In the genomic region with DNA sequence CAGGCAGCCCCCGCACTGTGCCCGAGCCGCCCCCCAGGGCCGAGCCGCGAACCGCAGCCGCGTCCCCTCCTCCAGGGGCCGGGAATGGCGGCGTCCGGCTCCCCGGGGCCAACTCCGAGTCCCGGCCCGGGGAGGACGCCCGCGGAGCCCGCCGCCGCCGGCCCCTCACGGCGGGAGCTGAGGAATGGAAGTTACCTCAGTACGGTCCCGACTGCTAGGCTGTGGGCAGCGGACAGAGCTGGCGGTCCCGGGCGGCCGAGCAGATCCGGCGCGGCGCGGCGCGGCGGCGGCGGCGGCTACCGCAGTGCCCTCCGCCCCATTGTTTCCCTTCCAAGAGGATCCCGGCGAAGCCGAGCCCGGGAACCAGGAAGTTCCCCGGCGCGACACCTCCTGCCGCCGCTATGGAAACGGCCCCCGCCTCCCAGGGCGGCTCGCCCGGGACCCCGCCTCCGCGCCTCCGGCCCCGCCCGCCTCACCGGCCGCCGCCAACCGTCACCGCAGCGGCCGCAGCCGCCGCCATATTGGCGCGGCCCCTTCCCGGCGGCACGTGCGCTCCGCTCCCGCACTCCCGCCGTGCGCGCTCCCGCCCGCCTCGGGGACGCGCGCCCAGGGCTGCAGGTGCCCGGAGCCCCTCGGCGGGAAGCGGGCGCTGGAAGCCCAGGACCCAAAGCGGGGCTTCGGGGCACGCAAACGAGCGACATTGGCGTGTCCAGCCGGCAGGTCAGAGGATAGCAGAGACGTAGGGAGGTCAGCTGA, we compare ENCODE assay signal across 1 cellular context.
TF ChIP-seq lines count a peak whose summit lies in the region.

A gene (minus strand): TSS at position 403 of the 756 bp plus-strand sequence. CDS start 14,016 bp downstream, outside the sequence.

TF ChIP-seq in H1, 55 proteins besides CTCF, POLR2A, EP300 and RAD21 (continued from another document):
- TF ChIP-seq, protein P1, sequence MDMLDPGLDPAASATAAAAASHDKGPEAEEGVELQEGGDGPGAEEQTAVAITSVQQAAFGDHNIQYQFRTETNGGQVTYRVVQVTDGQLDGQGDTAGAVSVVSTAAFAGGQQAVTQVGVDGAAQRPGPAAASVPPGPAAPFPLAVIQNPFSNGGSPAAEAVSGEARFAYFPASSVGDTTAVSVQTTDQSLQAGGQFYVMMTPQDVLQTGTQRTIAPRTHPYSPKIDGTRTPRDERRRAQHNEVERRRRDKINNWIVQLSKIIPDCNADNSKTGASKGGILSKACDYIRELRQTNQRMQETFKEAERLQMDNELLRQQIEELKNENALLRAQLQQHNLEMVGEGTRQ (IDR thresholded peaks at IDR 0.05; ENCODE audit: low read length): peak; percentile 62
- TF ChIP-seq TAF1 (IDR thresholded peaks at IDR 0.05; ENCODE audit: low read depth, low read length) (peak; percentile 91), NRF1 (IDR thresholded peaks at IDR 0.05; ENCODE audit: low read depth, low read length) (no peak), EZH2 (IDR thresholded peaks at IDR 0.05; ENCODE audit: low read depth, low read length, severe bottlenecking) (no peak), SIRT6 (IDR thresholded peaks at IDR 0.05; ENCODE audit: low read length) (no peak), TCF12 (IDR thresholded peaks at IDR 0.05; ENCODE audit: low read depth, low read length) (no peak), RBBP5 (IDR thresholded peaks at IDR 0.05; ENCODE audit: borderline replicate concordance, low read depth, low read length) (peak; percentile 84), FOSL1 (IDR thresholded peaks at IDR 0.05; ENCODE audit: insufficient read depth, low read depth, low read length) (no peak), RXRA (IDR thresholded peaks at IDR 0.05; ENCODE audit: insufficient read depth, low read depth, low read length) (no peak), BRCA1 (IDR thresholded peaks at IDR 0.05; ENCODE audit: low read depth, low read length) (no peak), TEAD4 (IDR thresholded peaks at IDR 0.05; ENCODE audit: low read depth, low read length) (no peak; the same call in 1 of the 2 replicates), SP2 (IDR thresholded peaks at IDR 0.05; ENCODE audit: low read length) (no peak), MAFK (IDR thresholded peaks at IDR 0.05; ENCODE audit: low read depth, low read length) (no peak), YY1 (IDR thresholded peaks at IDR 0.05; ENCODE audit: low read depth, low read length) (peak; percentile 94), NANOG (IDR thresholded peaks at IDR 0.05; ENCODE audit: insufficient read depth, low read depth, low read length, poor library complexity, severe bottlenecking) (no peak), BACH1 (IDR thresholded peaks at IDR 0.05; ENCODE audit: low read length) (no peak), GABPA (IDR thresholded peaks at IDR 0.05; ENCODE audit: borderline replicate concordance, insufficient read depth, low read length) (no peak), SP1 (IDR thresholded peaks at IDR 0.05; ENCODE audit: low read depth, low read length) (no peak), TBP (IDR thresholded peaks at IDR 0.05; ENCODE audit: low read depth, low read length) (peak; percentile 62; the same call in 1 of the 2 replicates), GTF2F1 (IDR thresholded peaks at IDR 0.05; ENCODE audit: borderline replicate concordance, low read depth, low read length) (no peak), SUZ12 (IDR thresholded peaks at IDR 0.05; ENCODE audit: low read length) (no peak), CREB1 (IDR thresholded peaks at IDR 0.05) (no peak), POLR2AphosphoS5 (IDR thresholded peaks at IDR 0.05; ENCODE audit: low read depth, low read length) (0 out of 2 replicates have a peak, but pooled peaks have one; percentile 56), RFX5 (IDR thresholded peaks at IDR 0.05; ENCODE audit: borderline replicate concordance, low read depth, low read length) (no peak), CEBPB (IDR thresholded peaks at IDR 0.05; ENCODE audit: low read depth, low read length) (no peak), SP4 (IDR thresholded peaks at IDR 0.05; ENCODE audit: low read length) (no peak), PHF8 (conservative IDR thresholded peaks at IDR 0.05; ENCODE audit: low read depth, low read length) (peak; percentile 83), CHD2 (IDR thresholded peaks at IDR 0.05; ENCODE audit: low read length) (no peak), HDAC2 (IDR thresholded peaks at IDR 0.05; ENCODE audit: borderline replicate concordance in 1 of 2, low read depth in 2 of 2, low read length in 2 of 2) (0 out of 4 replicates have a peak, but pooled peaks of 1 of the 2 experiments have one; percentile 25), CBX8 (IDR thresholded peaks at IDR 0.05; ENCODE audit: borderline replicate concordance, low read depth, low read length) (no peak), KDM1A (IDR thresholded peaks at IDR 0.05; ENCODE audit: borderline replicate concordance, low read length) (no peak), EGR1 (IDR thresholded peaks at IDR 0.05; ENCODE audit: borderline replicate concordance, low read depth, low read length) (no peak), KDM4A (IDR thresholded peaks at IDR 0.05; ENCODE audit: low read depth, low read length, severe bottlenecking) (peak; percentile 53), BCL11A (IDR thresholded peaks at IDR 0.05; ENCODE audit: low read depth in 2 of 2, low read length in 2 of 2) (no peak), KDM5A (IDR thresholded peaks at IDR 0.05; ENCODE audit: low read length) (no peak), JUND (IDR thresholded peaks at IDR 0.05; ENCODE audit: low read length) (no peak), ASH2L (IDR thresholded peaks at IDR 0.05; ENCODE audit: low read length) (peak; percentile 83), CBX5 (IDR thresholded peaks at IDR 0.05; ENCODE audit: low read depth, low read length) (no peak)
- TF ChIP-seq, protein P2, sequence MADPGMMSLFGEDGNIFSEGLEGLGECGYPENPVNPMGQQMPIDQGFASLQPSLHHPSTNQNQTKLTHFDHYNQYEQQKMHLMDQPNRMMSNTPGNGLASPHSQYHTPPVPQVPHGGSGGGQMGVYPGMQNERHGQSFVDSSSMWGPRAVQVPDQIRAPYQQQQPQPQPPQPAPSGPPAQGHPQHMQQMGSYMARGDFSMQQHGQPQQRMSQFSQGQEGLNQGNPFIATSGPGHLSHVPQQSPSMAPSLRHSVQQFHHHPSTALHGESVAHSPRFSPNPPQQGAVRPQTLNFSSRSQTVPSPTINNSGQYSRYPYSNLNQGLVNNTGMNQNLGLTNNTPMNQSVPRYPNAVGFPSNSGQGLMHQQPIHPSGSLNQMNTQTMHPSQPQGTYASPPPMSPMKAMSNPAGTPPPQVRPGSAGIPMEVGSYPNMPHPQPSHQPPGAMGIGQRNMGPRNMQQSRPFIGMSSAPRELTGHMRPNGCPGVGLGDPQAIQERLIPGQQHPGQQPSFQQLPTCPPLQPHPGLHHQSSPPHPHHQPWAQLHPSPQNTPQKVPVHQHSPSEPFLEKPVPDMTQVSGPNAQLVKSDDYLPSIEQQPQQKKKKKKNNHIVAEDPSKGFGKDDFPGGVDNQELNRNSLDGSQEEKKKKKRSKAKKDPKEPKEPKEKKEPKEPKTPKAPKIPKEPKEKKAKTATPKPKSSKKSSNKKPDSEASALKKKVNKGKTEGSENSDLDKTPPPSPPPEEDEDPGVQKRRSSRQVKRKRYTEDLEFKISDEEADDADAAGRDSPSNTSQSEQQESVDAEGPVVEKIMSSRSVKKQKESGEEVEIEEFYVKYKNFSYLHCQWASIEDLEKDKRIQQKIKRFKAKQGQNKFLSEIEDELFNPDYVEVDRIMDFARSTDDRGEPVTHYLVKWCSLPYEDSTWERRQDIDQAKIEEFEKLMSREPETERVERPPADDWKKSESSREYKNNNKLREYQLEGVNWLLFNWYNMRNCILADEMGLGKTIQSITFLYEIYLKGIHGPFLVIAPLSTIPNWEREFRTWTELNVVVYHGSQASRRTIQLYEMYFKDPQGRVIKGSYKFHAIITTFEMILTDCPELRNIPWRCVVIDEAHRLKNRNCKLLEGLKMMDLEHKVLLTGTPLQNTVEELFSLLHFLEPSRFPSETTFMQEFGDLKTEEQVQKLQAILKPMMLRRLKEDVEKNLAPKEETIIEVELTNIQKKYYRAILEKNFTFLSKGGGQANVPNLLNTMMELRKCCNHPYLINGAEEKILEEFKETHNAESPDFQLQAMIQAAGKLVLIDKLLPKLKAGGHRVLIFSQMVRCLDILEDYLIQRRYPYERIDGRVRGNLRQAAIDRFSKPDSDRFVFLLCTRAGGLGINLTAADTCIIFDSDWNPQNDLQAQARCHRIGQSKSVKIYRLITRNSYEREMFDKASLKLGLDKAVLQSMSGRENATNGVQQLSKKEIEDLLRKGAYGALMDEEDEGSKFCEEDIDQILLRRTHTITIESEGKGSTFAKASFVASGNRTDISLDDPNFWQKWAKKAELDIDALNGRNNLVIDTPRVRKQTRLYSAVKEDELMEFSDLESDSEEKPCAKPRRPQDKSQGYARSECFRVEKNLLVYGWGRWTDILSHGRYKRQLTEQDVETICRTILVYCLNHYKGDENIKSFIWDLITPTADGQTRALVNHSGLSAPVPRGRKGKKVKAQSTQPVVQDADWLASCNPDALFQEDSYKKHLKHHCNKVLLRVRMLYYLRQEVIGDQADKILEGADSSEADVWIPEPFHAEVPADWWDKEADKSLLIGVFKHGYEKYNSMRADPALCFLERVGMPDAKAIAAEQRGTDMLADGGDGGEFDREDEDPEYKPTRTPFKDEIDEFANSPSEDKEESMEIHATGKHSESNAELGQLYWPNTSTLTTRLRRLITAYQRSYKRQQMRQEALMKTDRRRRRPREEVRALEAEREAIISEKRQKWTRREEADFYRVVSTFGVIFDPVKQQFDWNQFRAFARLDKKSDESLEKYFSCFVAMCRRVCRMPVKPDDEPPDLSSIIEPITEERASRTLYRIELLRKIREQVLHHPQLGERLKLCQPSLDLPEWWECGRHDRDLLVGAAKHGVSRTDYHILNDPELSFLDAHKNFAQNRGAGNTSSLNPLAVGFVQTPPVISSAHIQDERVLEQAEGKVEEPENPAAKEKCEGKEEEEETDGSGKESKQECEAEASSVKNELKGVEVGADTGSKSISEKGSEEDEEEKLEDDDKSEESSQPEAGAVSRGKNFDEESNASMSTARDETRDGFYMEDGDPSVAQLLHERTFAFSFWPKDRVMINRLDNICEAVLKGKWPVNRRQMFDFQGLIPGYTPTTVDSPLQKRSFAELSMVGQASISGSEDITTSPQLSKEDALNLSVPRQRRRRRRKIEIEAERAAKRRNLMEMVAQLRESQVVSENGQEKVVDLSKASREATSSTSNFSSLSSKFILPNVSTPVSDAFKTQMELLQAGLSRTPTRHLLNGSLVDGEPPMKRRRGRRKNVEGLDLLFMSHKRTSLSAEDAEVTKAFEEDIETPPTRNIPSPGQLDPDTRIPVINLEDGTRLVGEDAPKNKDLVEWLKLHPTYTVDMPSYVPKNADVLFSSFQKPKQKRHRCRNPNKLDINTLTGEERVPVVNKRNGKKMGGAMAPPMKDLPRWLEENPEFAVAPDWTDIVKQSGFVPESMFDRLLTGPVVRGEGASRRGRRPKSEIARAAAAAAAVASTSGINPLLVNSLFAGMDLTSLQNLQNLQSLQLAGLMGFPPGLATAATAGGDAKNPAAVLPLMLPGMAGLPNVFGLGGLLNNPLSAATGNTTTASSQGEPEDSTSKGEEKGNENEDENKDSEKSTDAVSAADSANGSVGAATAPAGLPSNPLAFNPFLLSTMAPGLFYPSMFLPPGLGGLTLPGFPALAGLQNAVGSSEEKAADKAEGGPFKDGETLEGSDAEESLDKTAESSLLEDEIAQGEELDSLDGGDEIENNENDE (IDR thresholded peaks at IDR 0.05; ENCODE audit: insufficient replicate concordance, low read length): no peak
- TF ChIP-seq, protein P3, sequence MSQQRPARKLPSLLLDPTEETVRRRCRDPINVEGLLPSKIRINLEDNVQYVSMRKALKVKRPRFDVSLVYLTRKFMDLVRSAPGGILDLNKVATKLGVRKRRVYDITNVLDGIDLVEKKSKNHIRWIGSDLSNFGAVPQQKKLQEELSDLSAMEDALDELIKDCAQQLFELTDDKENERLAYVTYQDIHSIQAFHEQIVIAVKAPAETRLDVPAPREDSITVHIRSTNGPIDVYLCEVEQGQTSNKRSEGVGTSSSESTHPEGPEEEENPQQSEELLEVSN (IDR thresholded peaks at IDR 0.05): peak; percentile 77
- TF ChIP-seq, protein P4, sequence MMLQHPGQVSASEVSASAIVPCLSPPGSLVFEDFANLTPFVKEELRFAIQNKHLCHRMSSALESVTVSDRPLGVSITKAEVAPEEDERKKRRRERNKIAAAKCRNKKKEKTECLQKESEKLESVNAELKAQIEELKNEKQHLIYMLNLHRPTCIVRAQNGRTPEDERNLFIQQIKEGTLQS (IDR thresholded peaks at IDR 0.05; ENCODE audit: insufficient read depth, low read depth, low read length): no peak
- TF ChIP-seq, protein P5, sequence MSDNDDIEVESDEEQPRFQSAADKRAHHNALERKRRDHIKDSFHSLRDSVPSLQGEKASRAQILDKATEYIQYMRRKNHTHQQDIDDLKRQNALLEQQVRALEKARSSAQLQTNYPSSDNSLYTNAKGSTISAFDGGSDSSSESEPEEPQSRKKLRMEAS (IDR thresholded peaks at IDR 0.05): peak; percentile 78
TF ChIP-seq in H1: peak in this region for 13.
